Comparison of ENCODE assay signal across 28 cellular contexts in genomic region chr9:93005876-93006275, GRCh38. TPM values are rescaled to one million over a fixed set of nuclear protein-coding genes. Genes with fewer than 3 reads are reported as not detected.
"Had no signal": no experiment of that assay in that cellular context is flagged by ENCODE, and none has a peak within 500 bp of the region (broad histone marks: within the 10 kb centered on the region; RNA-seq: fewer than 3 reads in every experiment).

No MANE protein-coding gene starts in this region.

- H3K4me3 ChIP-seq: adrenal gland, ascending aorta, lower lobe of right lung, neural progenitor cell, sigmoid colon, smooth muscle cell, thoracic aorta, upper lobe of left lung had no signal

- H3K4me1 ChIP-seq: adrenal gland, ascending aorta, foreskin keratinocyte, neural progenitor cell had no signal

- H3K9me3 ChIP-seq: adrenal gland, ascending aorta, lower lobe of right lung, sigmoid colon, thoracic aorta, upper lobe of left lung had no signal

- ATAC-seq: activated CD4-positive, alpha-beta T cell treated with anti-CD3 and anti-CD28 coated beads for 36 hours; foreskin keratinocyte; lower lobe of right lung; WTC11 had no signal

- H3K36me3 ChIP-seq: adrenal gland, ascending aorta, brain microvascular endothelial cell, neural progenitor cell, sigmoid colon, thoracic aorta had no signal

- H3K27ac Mint-ChIP-seq: activated CD4-positive, alpha-beta T cell treated with anti-CD3 and anti-CD28 coated beads for 36 hours; activated T-helper 2 cell treated with anti-CD3 and anti-CD28 coated beads, Interferon-gamma antibody, Interleukin-2, Interleukin-4, amounts not matched to agents 10 μg/mL and 5 μg/mL and 100 μg/mL, durations not matched to agents 14 hours and 24 hours and 36 hours; neural progenitor cell; progenitor cell of endocrine pancreas; WTC11 had no signal

- H3K36me3 Mint-ChIP-seq: neural progenitor cell had no signal

- H3K27ac ChIP-seq: adrenal gland, ascending aorta, brain microvascular endothelial cell, foreskin keratinocyte, lower lobe of right lung, neural progenitor cell, sigmoid colon, thoracic aorta, upper lobe of left lung had no signal

- H3K4me1 Mint-ChIP-seq: neural progenitor cell had no signal

- H3K4me3 Mint-ChIP-seq: activated CD4-positive, alpha-beta T cell treated with anti-CD3 and anti-CD28 coated beads for 36 hours; naive B cell; neural progenitor cell; WTC11 had no signal

- H3K27me3 ChIP-seq: adrenal gland, ascending aorta, brain microvascular endothelial cell, neural progenitor cell, sigmoid colon, upper lobe of left lung had no signal

- H3K27me3 Mint-ChIP-seq: activated CD4-positive, alpha-beta T cell treated with anti-CD3 and anti-CD28 coated beads for 36 hours; naive B cell; progenitor cell of endocrine pancreas had no signal

- DNase-seq: activated CD4-positive, alpha-beta T cell treated with anti-CD3 and anti-CD28 coated beads for 36 hours; activated CD4-positive, alpha-beta T cell treated with anti-CD3 and anti-CD28 coated beads, Interleukin-2, amount 50 U/mL, for 4 hours; activated naive CD4-positive, alpha-beta T cell; activated T-cell treated with anti-CD3 and anti-CD28 coated beads for 4 hours; adrenal gland; brain microvascular endothelial cell; caudate nucleus; dermis blood vessel endothelial cell; effector CD8-positive, alpha-beta T cell; foreskin keratinocyte; kidney; lower lobe of right lung; naive B cell; retina; sigmoid colon; stimulated activated CD4-positive, alpha-beta T cell treated with anti-CD3 and anti-CD28 coated beads, Interleukin-15, amount 100 ng/mL, for 24 hours; stimulated activated naive CD4-positive, alpha-beta T cell; T1000; upper lobe of left lung had no signal

RNA-seq across cellular contexts. Expression of gene SUSD3, which starts 52.6 kb away (rescaled TPM):
- total RNA-seq: ascending aorta, dermis blood vessel endothelial cell, glomerular endothelial cell, smooth muscle cell had no signal

RNA-seq across cellular contexts. Expression of gene FGD3, which starts 58.6 kb away (rescaled TPM):
- total RNA-seq: glomerular endothelial cell, osteoblast had no signal
